In genomic region chr3:4738737-4739274, GRCh38 we compare ENCODE assay signal across 10 cellular contexts.
A peak's percentile ranks its signal among the peaks of the same experiment; 100 is the strongest.
DNase-seq lines count a peak whose midpoint lies in the region; ATAC-seq and TF ChIP-seq lines count a peak whose summit lies in the region.
"Had no signal": no experiment of that assay in that cellular context is flagged by ENCODE, and none has a peak within 500 bp of the region (broad histone marks: within the 10 kb centered on the region; RNA-seq: fewer than 3 reads in every experiment).

No MANE protein-coding gene starts in this region.

- peak overlapping the region; percentile 91 for H3K27ac Mint-ChIP-seq in activated CD8-positive, alpha-beta T cell treated with anti-CD3 and anti-CD28 coated beads for 36 hours
- H3K27ac Mint-ChIP-seq in natural killer cell (peak overlapping the region; percentile 88 to 92), WTC11 (no peak overlapping the region)
- H3K27ac Mint-ChIP-seq: brain had no signal

- peaks cover 18% of the 10 kb centered on the region for H3K9me3 Mint-ChIP-seq in activated CD8-positive, alpha-beta T cell treated with anti-CD3 and anti-CD28 coated beads for 36 hours
- H3K9me3 Mint-ChIP-seq in natural killer cell (peaks cover 0 to 2% of the 10 kb centered on the region in 2 donors), WTC11 (peaks cover 3% of the 10 kb centered on the region)
- H3K9me3 Mint-ChIP-seq: brain had no signal

- H3K36me3 Mint-ChIP-seq in activated CD8-positive, alpha-beta T cell treated with anti-CD3 and anti-CD28 coated beads for 36 hours (ENCODE audit: low read depth): peaks cover 74% of the 10 kb centered on the region
- H3K36me3 Mint-ChIP-seq in natural killer cell: no peaks in the 10 kb centered on the region
- peaks cover 3% of the 10 kb centered on the region; the same call in 1 of the 2 replicates for H3K36me3 Mint-ChIP-seq in WTC11

- peak; percentile 86 for ATAC-seq in HG03095 (IDR thresholded peaks at IDR 0.05; ENCODE audit: unreplicated experiment)
- ATAC-seq in activated CD8-positive, alpha-beta T cell treated with anti-CD3 and anti-CD28 coated beads for 36 hours: peak; percentile 37
- peak; percentile 21 to 52 (median 44) for ATAC-seq in natural killer cell
- no peak for ATAC-seq in WTC11

- peaks cover 80% of the 10 kb centered on the region for H3K4me1 Mint-ChIP-seq in activated CD8-positive, alpha-beta T cell treated with anti-CD3 and anti-CD28 coated beads for 36 hours (ENCODE audit: low read depth)
- H3K4me1 Mint-ChIP-seq in natural killer cell: peaks cover 68 to 79% of the 10 kb centered on the region in 2 donors
- peaks cover 9% of the 10 kb centered on the region for H3K4me1 Mint-ChIP-seq in WTC11

- CTCF ChIA-PET in activated CD8-positive, alpha-beta T cell treated with anti-CD3 and anti-CD28 coated beads for 36 hours (lab: Charles Lee): interaction anchor here (1.1 to 3.0 kb wide), 6 partner anchors 9 to 319 kb away, joined by 4 to 16 read pairs (median 4); no protein-coding TSS in a partner anchor
- CTCF ChIA-PET in WTC11 (lab: Charles Lee): no interaction called here

- POLR2A ChIA-PET in activated CD8-positive, alpha-beta T cell treated with anti-CD3 and anti-CD28 coated beads for 36 hours (lab: Charles Lee): interaction anchor here (0.7 to 1.5 kb wide), 5 partner anchors 17 to 263 kb away, joined by 3 to 8 read pairs (median 3); no protein-coding TSS in a partner anchor
- POLR2A ChIA-PET in WTC11 (lab: Charles Lee): no interaction called here

- intact Hi-C loops in activated CD8-positive, alpha-beta T cell treated with anti-CD3 and anti-CD28 coated beads for 36 hours (cut with micrococcal nuclease): loop anchor here (5.0 to 10.0 kb wide), 2 partner anchors 238 to 456 kb away; partner anchors contain the start of gene BHLHE40
- intact Hi-C loops in natural killer cell (cut with micrococcal nuclease): loop anchor here (1.0 kb wide), 1 partner anchor 9 kb away; no protein-coding TSS in a partner anchor

- H3K27me3 Mint-ChIP-seq in activated CD8-positive, alpha-beta T cell treated with anti-CD3 and anti-CD28 coated beads for 36 hours: no peaks in the 10 kb centered on the region
- no peaks in the 10 kb centered on the region for H3K27me3 Mint-ChIP-seq in natural killer cell (ENCODE audit: low read depth in 2 of 2)
- no peaks in the 10 kb centered on the region for H3K27me3 Mint-ChIP-seq in WTC11 (ENCODE audit: low read depth)

- no peak overlapping the region for H3K4me3 Mint-ChIP-seq in activated CD8-positive, alpha-beta T cell treated with anti-CD3 and anti-CD28 coated beads for 36 hours
- H3K4me3 Mint-ChIP-seq in natural killer cell: peak overlapping the region; percentile 51
- H3K4me3 Mint-ChIP-seq in WTC11: no peak overlapping the region
- H3K4me3 Mint-ChIP-seq: brain had no signal

- DNase-seq in GF-D8 (lab: John Stamatoyannopoulos, UW): peak; percentile 91
- peak; percentile 49 for DNase-seq in activated CD8-positive, alpha-beta T cell treated with anti-CD3 and anti-CD28 coated beads for 36 hours
- DNase-seq in natural killer cell: no peak
- no peak for DNase-seq in superior temporal gyrus (ENCODE audit: extremely low spot score)
- no peak for DNase-seq in NCI-H1417 (lab: John Stamatoyannopoulos, UW)
- DNase-seq in WTC11 (ENCODE audit: low spot score): no peak
- no peak for DNase-seq in HuH-7 (ENCODE audit: low spot score)
- DNase-seq: NCI-H774 had no signal

- TF ChIP-seq CTCF in activated CD8-positive, alpha-beta T cell treated with anti-CD3 and anti-CD28 coated beads for 36 hours (IDR thresholded peaks at IDR 0.05): no peak
- TF ChIP-seq CTCF in natural killer cell (IDR thresholded peaks at IDR 0.05) (no peak), WTC11 (IDR thresholded peaks at IDR 0.05) (no peak)

TF ChIP-seq in WTC11, 78 proteins besides CTCF, POLR2A, EP300 and RAD21:
- TF ChIP-seq SMAD3 (CRISPR knock-in tag; IDR thresholded peaks at IDR 0.05; ENCODE audit: borderline replicate concordance) (no peak), FOXJ3 (CRISPR knock-in tag; IDR thresholded peaks at IDR 0.05; ENCODE audit: borderline replicate concordance) (no peak), ZBTB21 (CRISPR knock-in tag; IDR thresholded peaks at IDR 0.05; ENCODE audit: borderline replicate concordance) (no peak)

Comparison
In these comparisons a context has a peak if more than half of its experiments do, and no peak if none do; other contexts are left out.
1. DNase-seq: peak in GF-D8 (single experiment) and activated CD8-positive, alpha-beta T cell treated with anti-CD3 and anti-CD28 coated beads for 36 hours (single experiment); none in natural killer cell (single experiment), superior temporal gyrus (single experiment), NCI-H1417 (0 of 3), WTC11 (single experiment) and HuH-7 (single experiment).